Comparison of ENCODE assay signal across 19 cellular contexts in the genomic region with DNA sequence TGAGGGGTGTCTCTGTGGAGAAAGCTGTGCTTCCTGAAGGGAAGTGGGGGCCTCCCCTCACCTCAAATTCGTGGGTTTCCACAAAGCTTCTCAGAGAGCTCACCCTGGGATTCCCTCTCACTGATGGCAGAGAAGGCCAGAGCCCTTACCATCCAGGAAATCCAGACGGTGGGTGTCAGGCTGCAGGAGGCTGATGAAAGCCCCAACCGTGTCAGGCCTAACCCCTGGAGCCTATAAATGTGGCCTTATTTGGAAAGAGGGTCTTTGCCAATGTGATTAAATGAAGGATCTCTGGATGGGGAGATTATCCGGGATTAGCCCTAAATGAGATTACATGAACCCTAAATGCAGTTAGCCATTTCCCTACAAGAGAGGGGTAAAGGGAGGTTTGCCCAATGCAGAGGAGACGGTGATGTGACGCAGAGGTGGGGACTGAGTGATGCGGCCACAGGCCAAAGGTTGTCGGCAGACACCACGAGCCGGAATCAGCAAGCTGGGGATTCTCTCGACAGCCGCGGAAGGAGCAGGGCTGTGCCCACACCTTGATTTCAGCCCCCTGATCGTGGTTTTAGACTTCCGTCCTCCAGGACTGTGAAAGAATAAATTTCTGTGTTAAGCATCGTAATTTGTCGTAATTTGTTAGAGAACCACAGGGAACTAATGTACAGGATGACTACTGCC.
DNase-seq lines count a peak whose midpoint lies in the region; ATAC-seq, FAIRE-seq and TF ChIP-seq lines count a peak whose summit lies in the region.
"Had no signal": no experiment of that assay in that cellular context is flagged by ENCODE, and none has a peak within 500 bp of the region (broad histone marks: within the 10 kb centered on the region; RNA-seq: fewer than 3 reads in every experiment).

No MANE protein-coding gene starts in this region.

- no peaks in the 10 kb centered on the region for H3K79me1 ChIP-seq in neuronal stem cell (ENCODE audit: low read depth, low read length)

- H3K27ac ChIP-seq in A549 (peak overlapping the region; percentile 4 to 47; a peak in 4 of 6 replicates), neuronal stem cell (replicated peaks; ENCODE audit: low read length) (no peak overlapping the region), transverse colon (peak overlapping the region in 2 of 4 donors; percentile 88 to 89)
- H3K27ac ChIP-seq: GM23248, neural progenitor cell had no signal

- H3K4me3 ChIP-seq in A549 = no peak overlapping the region
- no peak overlapping the region for H3K4me3 ChIP-seq in neuronal stem cell (ENCODE audit: low read length in 2 of 2)
- no peak overlapping the region for H3K4me3 ChIP-seq in transverse colon
- H3K4me3 ChIP-seq: GM23248, neural progenitor cell, skin epidermis had no signal

- no peak overlapping the region for H3K14ac ChIP-seq in neuronal stem cell (ENCODE audit: low read length)

- no peak overlapping the region for H4K91ac ChIP-seq in neuronal stem cell (ENCODE audit: low read depth, low read length, poor library complexity)

- TF ChIP-seq POLR2A in A549 (IDR thresholded peaks at IDR 0.05; ENCODE audit: low read length) (no peak), transverse colon (IDR thresholded peaks at IDR 0.05) (no peak)

- H3K27me3 Mint-ChIP-seq in activated T-helper 2 cell treated with anti-CD3 and anti-CD28 coated beads, Interferon-gamma antibody, Interleukin-2, Interleukin-4, amounts not matched to agents 10 μg/mL and 5 μg/mL and 100 μg/mL, durations not matched to agents 14 hours and 24 hours and 36 hours (ENCODE audit: low read depth) = no peaks in the 10 kb centered on the region

- peak overlapping the region; percentile 15 for H3K4me3 Mint-ChIP-seq in activated T-helper 2 cell treated with anti-CD3 and anti-CD28 coated beads, Interferon-gamma antibody, Interleukin-2, Interleukin-4, amounts not matched to agents 10 μg/mL and 5 μg/mL and 100 μg/mL, durations not matched to agents 14 hours and 24 hours and 36 hours (ENCODE audit: low read depth)
- H3K4me3 Mint-ChIP-seq: mesothelial cell of epicardium, neural progenitor cell had no signal

- no peak overlapping the region for H2BK15ac ChIP-seq in neuronal stem cell (ENCODE audit: low read length)

- TF ChIP-seq EP300 in A549 (IDR thresholded peaks at IDR 0.05) (no peak), transverse colon (IDR thresholded peaks at IDR 0.05; ENCODE audit: low read depth) (no peak)

- H3K27me3 ChIP-seq in neuronal stem cell (ENCODE audit: control insufficient read depth in 3 of 3, insufficient read depth in 3 of 3, low read depth in 1 of 3, low read length in 3 of 3) (no peaks in the 10 kb centered on the region), transverse colon (no peaks in the 10 kb centered on the region)
- H3K27me3 ChIP-seq: neural progenitor cell had no signal

- no peak for TF ChIP-seq RAD21 in A549 (conservative IDR thresholded peaks at IDR 0.05 in 1 of 2, IDR thresholded peaks at IDR 0.05 in 1 of 2)

- H3K9me3 Mint-ChIP-seq in activated T-helper 2 cell treated with anti-CD3 and anti-CD28 coated beads, Interferon-gamma antibody, Interleukin-2, Interleukin-4, amounts not matched to agents 10 μg/mL and 5 μg/mL and 100 μg/mL, durations not matched to agents 14 hours and 24 hours and 36 hours = no peaks in the 10 kb centered on the region

- no peaks in the 10 kb centered on the region for H3K36me3 Mint-ChIP-seq in activated T-helper 2 cell treated with anti-CD3 and anti-CD28 coated beads, Interferon-gamma antibody, Interleukin-2, Interleukin-4, amounts not matched to agents 10 μg/mL and 5 μg/mL and 100 μg/mL, durations not matched to agents 14 hours and 24 hours and 36 hours (ENCODE audit: low read depth)
- H3K36me3 Mint-ChIP-seq: mesothelial cell of epicardium, neural progenitor cell had no signal

- H3K18ac ChIP-seq in neuronal stem cell (ENCODE audit: low read length) = no peak overlapping the region

- no peak overlapping the region for H2BK5ac ChIP-seq in neuronal stem cell (ENCODE audit: low read length)

- H4K8ac ChIP-seq in neuronal stem cell (ENCODE audit: low read depth, low read length) = no peak overlapping the region

- whole genome bisulfite sequencing in A549 (ENCODE audit: missing lambda C conversion rate) = 89% methylated on average over 17 of the region's 17 CpGs
- no CpG with 5 or more reads among the region's 17 CpGs for WGBS in neuronal stem cell (ENCODE audit: extremely low coverage in 2 of 2, insufficient read length in 2 of 2, insufficient replicate concordance in 1 of 2), 2 donors
- 89 to 93% methylated on average over 2 to 17 of the region's 17 CpGs for WGBS in transverse colon (ENCODE audit: low coverage in 1 of 2), 2 donors

- CTCF ChIA-PET in A549 (lab: Yijun Ruan, JAX) = interaction anchor here (1.1 to 1.8 kb wide), 2 partner anchors 9 to 11 kb away, joined by 3 to 7 read pairs; no protein-coding TSS in a partner anchor

- H3K4ac ChIP-seq in neuronal stem cell (ENCODE audit: low read length) = no peak overlapping the region

- intact Hi-C loops in activated T-helper 2 cell treated with anti-CD3 and anti-CD28 coated beads, Interferon-gamma antibody, Interleukin-2, Interleukin-4, amounts not matched to agents 10 μg/mL and 5 μg/mL and 100 μg/mL, durations not matched to agents 14 hours and 24 hours and 36 hours (cut with micrococcal nuclease) = no loop called here
- intact Hi-C loops in transverse colon (cut with DNase I; ENCODE audit: low total_unique reads) = no loop called here

- H2BK12ac ChIP-seq in neuronal stem cell (ENCODE audit: low read length) = no peak overlapping the region

- DNase-seq in A549 (ENCODE audit: low read depth in 1 of 2, low spot score in 1 of 2) (no peak), D721Med (ENCODE audit: insufficient read length, low spot score) (peak; percentile 47), neuronal stem cell (ENCODE audit: low spot score) (no peak), transverse colon (no peak), NCI-H2029 (lab: John Stamatoyannopoulos, UW) (no peak)
- no peak for DNase-seq in activated T-helper 2 cell treated with anti-CD3 and anti-CD28 coated beads, Interferon-gamma antibody, Interleukin-2, Interleukin-4, amounts not matched to agents 10 μg/mL and 5 μg/mL and 100 μg/mL, durations not matched to agents 14 hours and 24 hours and 36 hours (ENCODE audit: low spot score)
- DNase-seq: activated gamma-delta T cell treated with Interleukin-2 at 50 U/mL for 16 hours; amniotic stem cell; left cardiac atrium; NCI-H1105; NCI-H524 treated with DMSO at 0.1 percent for 48 hours; SHP77 treated with DMSO at 0.1 percent for 48 hours; stimulated activated CD4-positive, alpha-beta T cell treated with anti-CD3 and anti-CD28 coated beads, Interleukin-2, amount 100 ng/mL, for 48 hours; substantia nigra had no signal

- H3K9ac ChIP-seq in neuronal stem cell (ENCODE audit: low read depth, low read length, poor library complexity) = no peak overlapping the region
- H3K9ac ChIP-seq: GM23248, neural progenitor cell had no signal

- H3K4me1 ChIP-seq in A549 (peaks cover 13% of the 10 kb centered on the region), neuronal stem cell (ENCODE audit: control insufficient read depth in 2 of 2, insufficient read depth in 1 of 2, low read depth in 1 of 2, low read length in 2 of 2) (peaks cover under 1 to 7% of the 10 kb centered on the region in 2 donors), transverse colon (peaks cover 7 to 16% (median 12%) of the 10 kb centered on the region in 4 donors)

- H2AK5ac ChIP-seq in neuronal stem cell (ENCODE audit: low read depth, low read length) = peak overlapping the region; percentile 50

- no peak overlapping the region for H3K23ac ChIP-seq in neuronal stem cell (ENCODE audit: low read depth, low read length, poor library complexity)

- H3K36me3 ChIP-seq in neuronal stem cell (replicated peaks in 1 of 2; ENCODE audit: control insufficient read depth in 2 of 2, insufficient read depth in 2 of 2, low read length in 2 of 2) = no peaks in the 10 kb centered on the region
- no peaks in the 10 kb centered on the region for H3K36me3 ChIP-seq in transverse colon
- H3K36me3 ChIP-seq: neural progenitor cell had no signal

- H3K4me2 ChIP-seq in A549 (no peak overlapping the region), neuronal stem cell (ENCODE audit: insufficient read depth, low read length, poor library complexity, severe bottlenecking) (no peak overlapping the region)
- H3K4me2 ChIP-seq: neural progenitor cell had no signal

- H2BK120ac ChIP-seq in neuronal stem cell (ENCODE audit: low read depth, low read length) = no peak overlapping the region

- peak overlapping the region; percentile 89 for H3K27ac Mint-ChIP-seq in activated T-helper 2 cell treated with anti-CD3 and anti-CD28 coated beads, Interferon-gamma antibody, Interleukin-2, Interleukin-4, amounts not matched to agents 10 μg/mL and 5 μg/mL and 100 μg/mL, durations not matched to agents 14 hours and 24 hours and 36 hours
- H3K27ac Mint-ChIP-seq: mesothelial cell of epicardium, neural progenitor cell had no signal

- TF ChIP-seq CTCF in A549 (IDR thresholded peaks at IDR 0.05) (no peak), D721Med (IDR thresholded peaks at IDR 0.05; ENCODE audit: insufficient read depth, missing control alignments) (no peak), transverse colon (IDR thresholded peaks at IDR 0.05) (no peak)

- ATAC-seq in A549 (no peak), GM19467 (IDR thresholded peaks at IDR 0.05; ENCODE audit: unreplicated experiment) (no peak)
- ATAC-seq: left cardiac atrium had no signal

- POLR2A ChIA-PET in A549 (lab: Yijun Ruan, JAX) = interaction anchor here (0.9 kb wide), 1 partner anchor 11 kb away, joined by 6 read pairs; no protein-coding TSS in a partner anchor

- no peaks in the 10 kb centered on the region for H3K9me3 ChIP-seq in A549
- H3K9me3 ChIP-seq in neuronal stem cell (replicated peaks in 1 of 2; ENCODE audit: control insufficient read depth in 2 of 2, insufficient read depth in 1 of 2, low read depth in 1 of 2, low read length in 2 of 2) = no peaks in the 10 kb centered on the region
- no peaks in the 10 kb centered on the region for H3K9me3 ChIP-seq in transverse colon

- in situ Hi-C loops in transverse colon (cut with MboI; ENCODE audit: low pct_ligation_motif_present in 1 of 4, low pct_unique_long_range_greater_than_20kb in 1 of 4, low sequenced_read_pairs in 3 of 4) = no loop called here

- H2AFZ ChIP-seq in neuronal stem cell (ENCODE audit: low read length) = no peak overlapping the region
- H2AFZ ChIP-seq: GM23248, neural progenitor cell had no signal

- peaks cover 58% of the 10 kb centered on the region for H3K4me1 Mint-ChIP-seq in activated T-helper 2 cell treated with anti-CD3 and anti-CD28 coated beads, Interferon-gamma antibody, Interleukin-2, Interleukin-4, amounts not matched to agents 10 μg/mL and 5 μg/mL and 100 μg/mL, durations not matched to agents 14 hours and 24 hours and 36 hours (ENCODE audit: low read depth)

- FAIRE-seq in A549 (lab: Jason Lieb, UNC) = no peak
- FAIRE-seq in D721Med (lab: Jason Lieb, UNC) = peak; percentile 90

TF ChIP-seq in A549, 52 proteins besides CTCF, POLR2A, EP300 and RAD21 (continues in another document):
- TF ChIP-seq NR3C1 (IDR thresholded peaks at IDR 0.05) = no peak
- TF ChIP-seq NPAS2 (CRISPR knock-in tag; IDR thresholded peaks at IDR 0.05; ENCODE audit: borderline replicate concordance) = no peak
- TF ChIP-seq HEYL (CRISPR knock-in tag; IDR thresholded peaks at IDR 0.05) = no peak
- no peak for TF ChIP-seq FOXS1 (CRISPR knock-in tag; IDR thresholded peaks at IDR 0.05)
